8 cellular contexts compared by ENCODE assay signal in the genomic region with DNA sequence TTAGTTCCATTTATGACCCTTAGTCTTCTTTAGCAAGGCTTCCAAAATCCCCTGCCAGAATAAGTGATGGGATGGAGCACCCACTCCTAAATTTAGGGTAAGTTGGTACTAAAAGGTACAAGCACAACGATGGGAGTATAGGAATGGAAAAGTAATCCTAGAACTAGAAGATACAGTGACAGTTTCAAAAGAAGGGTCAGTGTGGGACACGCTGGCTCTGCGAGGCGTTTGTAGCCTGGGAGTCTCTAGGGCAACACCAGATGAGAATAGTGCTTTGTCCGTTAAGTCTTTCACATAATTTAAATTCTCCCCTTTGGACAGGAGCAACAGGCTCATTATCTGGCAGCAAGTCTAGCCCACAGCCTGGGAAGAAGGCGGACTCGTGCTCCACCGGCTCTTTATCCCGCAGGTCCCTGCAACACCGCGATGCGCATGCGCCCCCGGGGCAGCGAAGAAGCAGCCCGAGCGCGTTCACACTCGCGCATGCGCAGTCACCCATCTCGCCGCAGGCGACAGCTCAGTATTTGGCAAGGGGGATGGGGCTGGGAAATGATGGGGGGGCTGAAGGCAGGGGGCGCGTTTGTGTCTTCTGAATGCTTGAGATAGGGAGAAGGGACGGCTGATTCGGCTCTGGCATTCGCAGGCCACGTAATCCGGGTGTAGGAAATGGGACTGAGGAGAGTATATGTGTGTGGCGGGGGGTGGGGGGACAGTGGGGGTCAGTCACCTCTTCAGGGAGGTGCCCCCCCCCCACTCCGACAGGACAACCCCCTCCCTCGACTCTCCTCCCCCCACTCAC. TPM values are rescaled to one million over a fixed set of nuclear protein-coding genes. Genes with fewer than 3 reads are reported as not detected.
DNase-seq lines count a peak whose midpoint lies in the region; ATAC-seq and TF ChIP-seq lines count a peak whose summit lies in the region.

No MANE protein-coding gene starts in this region.

- H3K4me3 Mint-ChIP-seq in endodermal cell: peak overlapping the region; percentile 88

- peak; percentile 52 to 95 (median 88) for DNase-seq in C1 segment of cervical spinal cord (lab: John Stamatoyannopoulos, UW)
- peak in 75 of 76 experiments; percentile 25 to 98 (median 91) for DNase-seq in HUDEP-2 (lab: John Stamatoyannopoulos, UW; ENCODE audit: unreplicated experiment in 76 of 76)
- DNase-seq in NOMO-1 treated with DMSO at 0.1 percent for 48 hours (lab: John Stamatoyannopoulos, UW; ENCODE audit: unreplicated experiment): peak; percentile 82
- DNase-seq in activated CD8-positive, alpha-beta memory T cell treated with anti-CD3 and anti-CD28 coated beads, Interleukin-2, amount 50 U/mL, for 1 hour (ENCODE audit: extremely low read depth): peak; percentile 93
- DNase-seq in endodermal cell: peak; percentile 99
- peak; percentile 99 for DNase-seq in mesenteric fat pad (ENCODE audit: low spot score)
- DNase-seq in stimulated activated CD8-positive, alpha-beta memory T cell treated with anti-CD3 and anti-CD28 coated beads, Interleukin-12 subunit alpha, Interleukin-12 subunit beta, amount 100 ng/mL, for 4 hours (ENCODE audit: low read depth): peak; percentile 93

- H3K9me3 Mint-ChIP-seq in endodermal cell: peaks cover 5% of the 10 kb centered on the region

- peak overlapping the region; percentile 85 for H3K9ac ChIP-seq in endodermal cell (ENCODE audit: extremely low read depth, low read length, poor library complexity, severe bottlenecking)

- H3K4me1 Mint-ChIP-seq in endodermal cell: peaks cover 20% of the 10 kb centered on the region

- ATAC-seq in GM19452 (IDR thresholded peaks at IDR 0.05; ENCODE audit: unreplicated experiment): peak; percentile 53

- no peaks in the 10 kb centered on the region for H3K27me3 ChIP-seq in endodermal cell (ENCODE audit: control insufficient read depth, insufficient read depth, low read length, poor library complexity, severe bottlenecking)

- H3K4me1 ChIP-seq in endodermal cell (ENCODE audit: control insufficient read depth, insufficient read depth, low read length): peaks cover 4% of the 10 kb centered on the region

- peaks cover 4% of the 10 kb centered on the region for H3K9me3 ChIP-seq in endodermal cell (ENCODE audit: control insufficient read depth, low read length)

- 1 to 2% methylated on average over 17 to 31 of the region's 34 CpGs for WGBS in endodermal cell (ENCODE audit: insufficient coverage in 1 of 2, insufficient read length in 1 of 2), 2 experiments

- peak overlapping the region; percentile 99 for H3K27ac Mint-ChIP-seq in endodermal cell

- peaks cover 21% of the 10 kb centered on the region for H3K36me3 Mint-ChIP-seq in endodermal cell (ENCODE audit: low read depth)

- peaks cover 7% of the 10 kb centered on the region for H3K27me3 Mint-ChIP-seq in endodermal cell (ENCODE audit: insufficient read depth)

- TF ChIP-seq CTCF in endodermal cell (conservative IDR thresholded peaks at IDR 0.05): peak; percentile 14

- peak overlapping the region; percentile 95 for H3K27ac ChIP-seq in endodermal cell (ENCODE audit: low read depth, low read length)

- peak overlapping the region; percentile 88 for H3K4me3 ChIP-seq in endodermal cell (ENCODE audit: low read length)

- H3K36me3 ChIP-seq in endodermal cell (ENCODE audit: control insufficient read depth, insufficient read depth, low read length): peaks cover 10% of the 10 kb centered on the region

RNA-seq across cellular contexts. Expression of a gene that starts 0.6 kb away (rescaled TPM):
- total RNA-seq in endodermal cell (10 to 100 TPM; 39.9 to 41.3 TPM), mesenteric fat pad (44.2 TPM)
- polyA plus RNA-seq in endodermal cell (2013, experiment 1 of 2): 54.5 TPM
- polyA plus RNA-seq in endodermal cell (2013, experiment 2 of 2): 42.8 TPM

RNA-seq across cellular contexts. Expression of a gene that starts 30.4 kb away (rescaled TPM):
- total RNA-seq in endodermal cell: 10 to 100 TPM; 59.4 to 80.5 TPM
- polyA plus RNA-seq in endodermal cell (2013, experiment 1 of 2): 69.1 TPM
- 55.1 TPM for polyA plus RNA-seq in endodermal cell (2013, experiment 2 of 2)
- total RNA-seq in mesenteric fat pad: 44.5 TPM

Comparison
In these comparisons a context has a peak if more than half of its experiments do, and no peak if none do; other contexts are left out.
1. Peak in every context shown above with its lines: DNase-seq, ATAC-seq, H3K4me3 ChIP-seq and H3K27ac ChIP-seq.